2 cellular contexts compared by ENCODE assay signal in genomic region chr16:69508033-69508432, GRCh38.
TF ChIP-seq lines count a peak whose summit lies in the region.

No MANE protein-coding gene starts in this region.

TF ChIP-seq in HEK293, 187 proteins besides CTCF, POLR2A, EP300 and RAD21:
- TF ChIP-seq PRDM10 (tag by site-specific recombination; IDR thresholded peaks at IDR 0.05) (peak; percentile 90), ZNF654 (tag by site-specific recombination; IDR thresholded peaks at IDR 0.05; ENCODE audit: low read depth) (no peak), ZBTB21 (tag by site-specific recombination; IDR thresholded peaks at IDR 0.05) (no peak), ZNF555 (tag by site-specific recombination; conservative IDR thresholded peaks at IDR 0.05) (no peak)
TF ChIP-seq in HEK293: peak in this region for 1.

TF ChIP-seq in H1, 55 proteins besides CTCF, POLR2A, EP300 and RAD21:
- no peak for TF ChIP-seq CHD1 (IDR thresholded peaks at IDR 0.05; ENCODE audit: low read depth, low read length)
- TF ChIP-seq SAP30 (IDR thresholded peaks at IDR 0.05; ENCODE audit: insufficient read depth, insufficient replicate concordance, low read length), result no peak
- no peak for TF ChIP-seq TAF7 (optimal IDR thresholded peaks at IDR 0.05; ENCODE audit: borderline replicate concordance, low read depth, low read length)
